In the genomic region with DNA sequence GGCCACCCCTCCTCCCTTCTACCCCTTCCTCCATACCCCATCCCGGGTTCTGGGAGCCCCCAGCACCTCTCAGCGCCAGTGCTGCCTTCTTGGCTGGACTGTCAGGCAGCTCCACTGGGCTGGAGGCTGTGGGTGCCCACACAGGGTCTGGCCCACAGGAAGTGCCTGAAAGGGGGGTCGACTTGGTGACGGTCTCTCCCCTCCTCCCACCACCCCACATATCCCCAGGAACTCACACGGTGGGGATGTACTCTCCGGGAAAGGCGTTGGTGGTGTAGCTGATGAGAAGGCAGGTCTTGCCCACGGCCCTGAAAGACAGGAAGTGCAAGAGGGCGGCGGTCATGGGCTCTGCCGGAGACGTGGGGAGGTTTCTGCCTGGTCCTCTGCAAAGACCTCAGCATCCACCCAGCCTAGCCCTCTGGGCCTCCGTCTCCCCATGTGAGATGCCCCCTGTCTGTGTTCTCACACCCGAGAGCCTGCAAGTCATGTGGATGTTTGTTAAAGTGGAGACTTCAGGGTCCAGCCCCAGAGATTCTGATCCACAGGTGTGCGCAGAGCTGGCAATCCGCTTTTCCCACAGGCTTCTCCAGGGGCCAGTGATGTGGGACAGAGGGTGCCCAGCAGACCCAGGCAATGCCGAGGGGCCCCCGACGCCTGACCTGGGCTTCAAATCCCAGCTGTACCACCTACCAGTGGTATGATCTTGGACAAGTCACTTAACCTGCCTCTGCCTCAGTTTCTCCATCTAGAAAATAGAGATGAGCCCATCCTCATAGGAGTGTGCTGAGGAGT, we compare ENCODE assay signal across 11 cellular contexts. TPM values are rescaled to one million over a fixed set of nuclear protein-coding genes. Genes with fewer than 3 reads are reported as not detected.
A peak's percentile ranks its signal among the peaks of the same experiment; 100 is the strongest.
DNase-seq lines count a peak whose midpoint lies in the region.
"Had no signal": no experiment of that assay in that cellular context is flagged by ENCODE, and none has a peak within 500 bp of the region (broad histone marks: within the 10 kb centered on the region; RNA-seq: fewer than 3 reads in every experiment).

No MANE protein-coding gene starts in this region.

- CTCF ChIA-PET in CD4-positive, alpha-beta memory T cell (lab: Charles Lee; ENCODE audit: partially characterized antibody): interaction anchor here (1.0 to 19.1 kb wide), 9 partner anchors 11 to 321 kb away, joined by 3 to 491 read pairs (median 36); no protein-coding TSS in a partner anchor

- H3K9ac ChIP-seq in mucosa of rectum (ENCODE audit: low read depth in 1 of 2, low read length in 2 of 2): peak overlapping the region in 1 of 2 donors; percentile 34

- H3K4me3 ChIP-seq in CD4-positive, alpha-beta memory T cell (ENCODE audit: low read length in 2 of 2): peak overlapping the region; percentile 67 to 99
- H3K4me3 ChIP-seq in Jurkat, Clone E6-1 (ENCODE audit: low read length): peak overlapping the region; percentile 80
- peak overlapping the region in 1 of 2 donors; percentile 85 for H3K4me3 ChIP-seq in mucosa of rectum (ENCODE audit: low read length in 2 of 2)
- H3K4me3 ChIP-seq: right atrium auricular region had no signal

- H3K27ac Mint-ChIP-seq in CD4-positive, alpha-beta memory T cell: peak overlapping the region; percentile 87 to 98 (median 97)

- peak; percentile 49 to 76 (median 50) for DNase-seq in CD4-positive, alpha-beta memory T cell
- no peak for DNase-seq in Jurkat, Clone E6-1 (ENCODE audit: low read depth, low spot score)
- peak; percentile 56 for DNase-seq in activated naive CD4-positive, alpha-beta T cell treated with Interleukin-2 at 50 U/mL for 16 hours
- no peak for DNase-seq in NCI-H1417 treated with DMSO at 0.1 percent for 48 hours (lab: John Stamatoyannopoulos, UW)
- no peak for DNase-seq in C1 segment of cervical spinal cord (lab: John Stamatoyannopoulos, UW)
- DNase-seq in T-helper 9 cell: no peak
- no peak for DNase-seq in RPMI8226
- DNase-seq: DMS 273 treated with DMSO at 0.1 percent for 48 hours, NCI-H2107 had no signal

- H3K9me3 ChIP-seq in CD4-positive, alpha-beta memory T cell (ENCODE audit: control insufficient read depth in 1 of 2, low read length in 2 of 2): no peaks in the 10 kb centered on the region
- H3K9me3 ChIP-seq in mucosa of rectum (ENCODE audit: control insufficient read depth in 2 of 2, low read length in 2 of 2): no peaks in the 10 kb centered on the region
- H3K9me3 ChIP-seq: right atrium auricular region had no signal

- intact Hi-C loops in CD4-positive, alpha-beta memory T cell (cut with micrococcal nuclease): loop anchor here (1.0 to 5.0 kb wide), 6 partner anchors 11 to 366 kb away; a partner anchor contains a TSS

- H3K27ac ChIP-seq in CD4-positive, alpha-beta memory T cell (ENCODE audit: low read depth, low read length): peak overlapping the region; percentile 91
- H3K27ac ChIP-seq in mucosa of rectum (ENCODE audit: low read depth in 2 of 2, low read length in 2 of 2): peak overlapping the region; percentile 29 to 77
- H3K27ac ChIP-seq: right atrium auricular region had no signal

- peaks cover 0 to 2% (median 0%) of the 10 kb centered on the region in 8 donors for H3K9me3 Mint-ChIP-seq in CD4-positive, alpha-beta memory T cell

- H3K27me3 ChIP-seq in CD4-positive, alpha-beta memory T cell (ENCODE audit: insufficient read depth, low read length): no peaks in the 10 kb centered on the region
- no peaks in the 10 kb centered on the region for H3K27me3 ChIP-seq in mucosa of rectum (ENCODE audit: control insufficient read depth in 2 of 2, insufficient read depth in 2 of 2, low read length in 2 of 2)

- peaks cover 48 to 85% (median 64%) of the 10 kb centered on the region in 4 donors for H3K4me1 Mint-ChIP-seq in CD4-positive, alpha-beta memory T cell

- H3K4me1 ChIP-seq in CD4-positive, alpha-beta memory T cell (ENCODE audit: insufficient read depth, low read length): peaks cover 72% of the 10 kb centered on the region
- peaks cover 10 to 40% of the 10 kb centered on the region in 2 donors for H3K4me1 ChIP-seq in mucosa of rectum (ENCODE audit: control insufficient read depth in 2 of 2, insufficient read depth in 2 of 2, low read length in 2 of 2)

- H3K4me3 Mint-ChIP-seq in CD4-positive, alpha-beta memory T cell: peak overlapping the region; percentile 91 to 99 (median 96)

- peaks cover 25% of the 10 kb centered on the region for H3K36me3 ChIP-seq in CD4-positive, alpha-beta memory T cell (ENCODE audit: insufficient read depth, low read length)
- H3K36me3 ChIP-seq in mucosa of rectum (ENCODE audit: control insufficient read depth in 2 of 2, insufficient read depth in 2 of 2, low read length in 2 of 2): peaks cover 0 to 5% of the 10 kb centered on the region in 2 donors
- H3K36me3 ChIP-seq: right atrium auricular region had no signal

- POLR2A ChIA-PET in CD4-positive, alpha-beta memory T cell (lab: Charles Lee; ENCODE audit: partially characterized antibody): interaction anchor here (0.8 to 18.6 kb wide), 27 partner anchors 10 to 244 kb away, joined by 3 to 646 read pairs (median 5); a partner anchor contains a TSS

- peaks cover 33 to 62% of the 10 kb centered on the region in 2 donors for H3K36me3 Mint-ChIP-seq in CD4-positive, alpha-beta memory T cell

- no peaks in the 10 kb centered on the region for H3K27me3 Mint-ChIP-seq in CD4-positive, alpha-beta memory T cell

RNA-seq across cellular contexts. Expression of a gene that starts 2.5 kb away (rescaled TPM):
- total RNA-seq in CD4-positive, alpha-beta memory T cell: 100 to 1,000 TPM; 304 to 318 TPM
- 100 to 1,000 TPM; 724 to 917 TPM for polyA plus RNA-seq in CD4-positive, alpha-beta memory T cell
- polyA plus RNA-seq in Jurkat, Clone E6-1 (2012; ENCODE audit: insufficient read depth, insufficient read length): 314 TPM

RNA-seq across cellular contexts. Expression of a gene that starts 29.3 kb away (rescaled TPM):
- total RNA-seq in CD4-positive, alpha-beta memory T cell: 1 to 10 TPM; 8.2 to 9.3 TPM
- 1 to 10 TPM in 1 of 2 donors, under 1 TPM in 1; 0.50 to 1.4 TPM for polyA plus RNA-seq in CD4-positive, alpha-beta memory T cell
- polyA plus RNA-seq in Jurkat, Clone E6-1 (2012; ENCODE audit: insufficient read depth, insufficient read length): not detected
- total RNA-seq: right atrium auricular region had no signal

RNA-seq across cellular contexts. Expression of a gene that starts 40.8 kb away (rescaled TPM):
- total RNA-seq in CD4-positive, alpha-beta memory T cell: 100 to 1,000 TPM; 169 to 177 TPM
- 10 to 100 TPM; 39.4 to 57.0 TPM for polyA plus RNA-seq in CD4-positive, alpha-beta memory T cell
- 1.7 TPM for polyA plus RNA-seq in Jurkat, Clone E6-1 (2012; ENCODE audit: insufficient read depth, insufficient read length)

RNA-seq across cellular contexts. Expression of a gene that starts 53.5 kb away (rescaled TPM):
- total RNA-seq in CD4-positive, alpha-beta memory T cell: 10 to 100 TPM; 23.1 to 24.8 TPM
- polyA plus RNA-seq in CD4-positive, alpha-beta memory T cell: under 1 TPM; 0.49 to 0.89 TPM
- polyA plus RNA-seq in Jurkat, Clone E6-1 (2012; ENCODE audit: insufficient read depth, insufficient read length): 5.0 TPM

Comparison
In these comparisons a context has a peak if more than half of its experiments do, and no peak if none do; other contexts are left out.
1. DNase-seq: peak in CD4-positive, alpha-beta memory T cell (5 of 5) and activated naive CD4-positive, alpha-beta T cell treated with Interleukin-2 at 50 U/mL for 16 hours (single experiment); none in Jurkat, Clone E6-1 (single experiment), NCI-H1417 treated with DMSO at 0.1 percent for 48 hours (single experiment), C1 segment of cervical spinal cord (0 of 14), T-helper 9 cell (single experiment) and RPMI8226 (single experiment).